In the genomic region with DNA sequence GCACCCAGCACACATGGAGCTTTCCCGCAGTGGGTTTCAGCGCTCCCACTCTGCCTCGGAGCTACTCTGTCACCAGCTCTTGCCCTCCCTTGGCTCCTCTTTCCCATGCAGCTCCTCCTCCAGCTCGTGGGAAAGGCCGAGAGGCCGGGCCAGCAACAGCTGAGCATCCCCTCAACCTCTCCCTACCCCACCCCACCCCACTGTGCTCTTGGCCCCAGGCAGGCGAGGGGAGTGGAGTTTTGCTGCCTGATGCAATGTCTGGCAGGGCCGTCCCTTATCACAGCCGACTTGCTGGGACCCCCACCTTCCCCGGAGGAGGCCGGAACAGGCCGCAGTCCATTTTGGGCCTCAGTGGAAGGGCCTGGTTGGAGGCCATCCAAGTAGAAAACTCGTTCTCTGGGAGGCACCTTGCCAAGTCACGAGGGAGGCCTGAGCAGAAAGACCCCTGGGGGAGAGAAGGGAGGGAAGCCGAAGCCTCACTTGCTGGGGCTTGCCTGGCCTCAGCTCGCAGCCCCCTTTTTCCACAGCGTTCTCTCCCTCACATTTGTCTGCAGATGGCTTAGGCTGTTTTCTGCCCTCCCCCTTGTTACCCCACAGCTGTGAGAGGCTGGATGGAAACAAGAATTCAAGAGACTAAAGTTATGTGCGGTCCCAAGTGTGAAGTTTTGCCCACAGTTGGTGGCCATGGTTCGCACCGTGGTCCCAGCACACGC, we compare ENCODE assay signal across 9 cellular contexts. TPM values are rescaled to one million over a fixed set of nuclear protein-coding genes. Genes with fewer than 3 reads are reported as not detected.
DNase-seq lines count a peak whose midpoint lies in the region; ATAC-seq, FAIRE-seq and TF ChIP-seq lines count a peak whose summit lies in the region.
"Had no signal": no experiment of that assay in that cellular context is flagged by ENCODE, and none has a peak within 500 bp of the region (broad histone marks: within the 10 kb centered on the region; RNA-seq: fewer than 3 reads in every experiment).

No MANE protein-coding gene starts in this region.

- in situ Hi-C loops in KBM-7 (cut with MboI; ENCODE audit: low pct_unique_long_range_greater_than_20kb, low sequenced_read_pairs): no loop called here

- H3K4me3 ChIP-seq in BE2C (ENCODE audit: low read depth, low read length): peak overlapping the region; percentile 27
- peak overlapping the region; percentile 42 for H3K4me3 ChIP-seq in SJCRH30
- no peak overlapping the region for H3K4me3 ChIP-seq in pancreas

- peak; percentile 41 to 65 (median 56) for ATAC-seq in pancreas
- no peak for ATAC-seq in GM19328 (IDR thresholded peaks at IDR 0.05; ENCODE audit: unreplicated experiment)
- ATAC-seq in HG02763 (IDR thresholded peaks at IDR 0.05; ENCODE audit: unreplicated experiment): no peak

- H3K9me3 ChIP-seq in BE2C (no peaks in the 10 kb centered on the region), SJCRH30 (replicated peaks) (no peaks in the 10 kb centered on the region), pancreas (no peaks in the 10 kb centered on the region)

- H3K27ac Mint-ChIP-seq in glutamatergic neuron (ENCODE audit: unreplicated experiment): peak overlapping the region; percentile 23

- H3K27me3 Mint-ChIP-seq in glutamatergic neuron (ENCODE audit: unreplicated experiment): peaks cover 7% of the 10 kb centered on the region

- intact Hi-C loops in pancreas (cut with DNase I): no loop called here

- H3K4me1 ChIP-seq in BE2C (peaks cover 29% of the 10 kb centered on the region), SJCRH30 (peaks cover 22% of the 10 kb centered on the region), pancreas (peaks cover 0 to 6% (median 0%) of the 10 kb centered on the region in 3 donors)

- DNase-seq in BE2C (peak; percentile 91), SJCRH30 (peak; percentile 92 to 94), glutamatergic neuron (no peak), pancreas (peak in 2 of 6 donors; percentile 27 to 43), KBM-7 (no peak)
- no peak for DNase-seq in stimulated activated CD4-positive, alpha-beta T cell treated with anti-CD3 and anti-CD28 coated beads, Interleukin-4, amount 100 ng/mL, for 1 hour
- DNase-seq: Karpas-422 had no signal

- TF ChIP-seq CTCF in BE2C (IDR thresholded peaks at IDR 0.05; ENCODE audit: low read depth, low read length) (no peak), glutamatergic neuron (IDR thresholded peaks at IDR 0.05; ENCODE audit: partially characterized antibody, unreplicated experiment) (no peak), pancreas (IDR thresholded peaks at IDR 0.05) (no peak)

- peaks cover 8% of the 10 kb centered on the region for H3K4me1 Mint-ChIP-seq in glutamatergic neuron (ENCODE audit: low read depth, unreplicated experiment)

- H3K27me3 ChIP-seq in BE2C (no peaks in the 10 kb centered on the region), SJCRH30 (no peaks in the 10 kb centered on the region), pancreas (no peaks in the 10 kb centered on the region)

- H3K36me3 ChIP-seq in BE2C: no peaks in the 10 kb centered on the region; the same call in 1 of the 2 replicates
- H3K36me3 ChIP-seq in SJCRH30: no peaks in the 10 kb centered on the region
- H3K36me3 ChIP-seq in pancreas: no peaks in the 10 kb centered on the region

- H3K27ac ChIP-seq in SJCRH30: peak overlapping the region; percentile 79
- H3K27ac ChIP-seq in pancreas: peak overlapping the region in 3 of 4 donors; percentile 30 to 61 (median 39)

- H3K9me3 Mint-ChIP-seq in glutamatergic neuron (ENCODE audit: unreplicated experiment): peaks cover 4% of the 10 kb centered on the region

- 51 to 53% methylated on average over 20 to 21 of the region's 21 CpGs for WGBS in pancreas, 2 donors

- FAIRE-seq in pancreas (lab: Jason Lieb, UNC): no peak

- no peaks in the 10 kb centered on the region for H3K36me3 Mint-ChIP-seq in glutamatergic neuron (ENCODE audit: unreplicated experiment)

- H3K4me3 Mint-ChIP-seq in glutamatergic neuron (ENCODE audit: unreplicated experiment): no peak overlapping the region

RNA-seq across cellular contexts. Expression of a gene that starts 35.3 kb away (rescaled TPM):
- 21.1 TPM for polyA plus RNA-seq in BE2C (2012; ENCODE audit: insufficient read depth, insufficient read length, low read depth)
- total RNA-seq in SJCRH30 (2014; rRNA removed; shearing (Covaris generic)): 10.1 and 10.4 TPM in 2 replicates
- total RNA-seq in glutamatergic neuron (ENCODE audit: unreplicated experiment) (0.83 TPM), pancreas (10 to 100 TPM in 1 of 6 donors, 1 to 10 TPM in 5; 3.1 to 10.8 (median 3.8) TPM)
- 1 to 10 TPM; 3.3 to 3.6 TPM for polyA plus RNA-seq in pancreas

Comparison
In these comparisons a context has a peak if more than half of its experiments do, and no peak if none do; other contexts are left out.
1. DNase-seq: peak in BE2C (single experiment) and SJCRH30 (2 of 2); none in glutamatergic neuron (single experiment), stimulated activated CD4-positive, alpha-beta T cell treated with anti-CD3 and anti-CD28 coated beads, Interleukin-4, amount 100 ng/mL, for 1 hour (single experiment) and KBM-7 (single experiment).
2. H3K4me3 ChIP-seq: peak in BE2C (single experiment) and SJCRH30 (single experiment); none in pancreas (0 of 4).
3. ATAC-seq: peak in pancreas (4 of 4); none in GM19328 (single experiment) and HG02763 (single experiment).